10 cellular contexts compared by ENCODE assay signal in the genomic region with DNA sequence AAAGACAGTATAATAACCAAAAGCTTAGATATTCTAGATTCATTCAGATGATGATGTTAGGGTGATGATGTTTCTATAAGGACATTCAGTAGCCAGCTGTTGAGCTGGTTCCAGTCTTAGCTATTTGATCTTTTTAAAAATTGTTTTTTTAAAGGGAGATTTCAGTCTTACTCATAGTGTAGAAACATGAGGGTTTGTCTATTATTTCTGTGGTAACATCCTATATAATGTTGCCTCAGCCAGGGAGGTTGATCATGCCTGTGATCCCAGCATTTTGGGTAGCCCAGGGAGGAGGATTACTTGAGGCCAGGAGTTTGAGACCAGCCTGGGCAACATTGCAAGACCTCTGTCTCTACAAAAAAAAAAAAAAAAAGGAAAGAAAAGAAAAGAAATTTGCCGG.
A peak's percentile ranks its signal among the peaks of the same experiment; 100 is the strongest.
DNase-seq lines count a peak whose midpoint lies in the region; ATAC-seq and TF ChIP-seq lines count a peak whose summit lies in the region.
"Had no signal": no experiment of that assay in that cellular context is flagged by ENCODE, and none has a peak within 500 bp of the region (broad histone marks: within the 10 kb centered on the region; RNA-seq: fewer than 3 reads in every experiment).

No MANE protein-coding gene starts in this region.

- H3K27ac ChIP-seq in BLaER1 treated with 17β-estradiol and CSF1 and Interleukin-3, amounts not matched to agents 10 nM and 100 nM, result peak overlapping the region in 4 of 11 experiments; percentile 1 to 48 (median 34); a peak in 5 of 22 replicates
- no peak overlapping the region for H3K27ac ChIP-seq in mesendoderm (ENCODE audit: low read depth, low read length)
- no peak overlapping the region for H3K27ac ChIP-seq in upper lobe of right lung
- no peak overlapping the region for H3K27ac ChIP-seq in right atrium auricular region

- peaks cover 21 to 97% (median 44%) of the 10 kb centered on the region in 11 experiments for H3K36me3 ChIP-seq in BLaER1 treated with 17β-estradiol and CSF1 and Interleukin-3, amounts not matched to agents 10 nM and 100 nM
- H3K36me3 ChIP-seq in adipocyte (ENCODE audit: control insufficient read depth, insufficient read depth, low read length, severe bottlenecking) (no peaks in the 10 kb centered on the region), mesendoderm (ENCODE audit: control insufficient read depth, insufficient read depth, low read length) (no peaks in the 10 kb centered on the region), upper lobe of right lung (no peaks in the 10 kb centered on the region), right atrium auricular region (no peaks in the 10 kb centered on the region)

- H3K9me3 Mint-ChIP-seq in CD14-positive monocyte, result no peaks in the 10 kb centered on the region
- H3K9me3 Mint-ChIP-seq: dendritic cell treated with granulocyte-macrophage colony-stimulating factor and Interleukin-4, amounts not matched to agents 40 ng/mL and 50 ng/mL, for 4 days had no signal

- H4K20me1 ChIP-seq in BLaER1 treated with 17β-estradiol and CSF1 and Interleukin-3, amounts not matched to agents 10 nM and 100 nM, result peaks cover 0 to 84% (median 8%) of the 10 kb centered on the region in 11 experiments; a peak in 9 of 22 replicates

- no CpG with 5 or more reads among the region's 1 CpG for WGBS in mesendoderm (ENCODE audit: extremely low coverage, insufficient coverage, low lambda C conversion rate)

- H3K27me3 Mint-ChIP-seq in CD14-positive monocyte (ENCODE audit: low read depth in 3 of 3), result no peaks in the 10 kb centered on the region
- H3K27me3 Mint-ChIP-seq: dendritic cell treated with granulocyte-macrophage colony-stimulating factor and Interleukin-4, amounts not matched to agents 40 ng/mL and 50 ng/mL, for 4 days had no signal

- no peak overlapping the region for H3K4me3 Mint-ChIP-seq in CD14-positive monocyte
- H3K4me3 Mint-ChIP-seq: dendritic cell treated with granulocyte-macrophage colony-stimulating factor and Interleukin-4, amounts not matched to agents 40 ng/mL and 50 ng/mL, for 4 days had no signal

- intact Hi-C loops in upper lobe of right lung (cut with DNase I), result no loop called here
- intact Hi-C loops in CD14-positive monocyte (cut with micrococcal nuclease), result no loop called here

- H3K27me3 ChIP-seq in BLaER1 treated with 17β-estradiol and CSF1 and Interleukin-3, amounts not matched to agents 10 nM and 100 nM, result no peaks in the 10 kb centered on the region
- H3K27me3 ChIP-seq in adipocyte (replicated peaks; ENCODE audit: control insufficient read depth, insufficient read depth, low read length), result no peaks in the 10 kb centered on the region
- no peaks in the 10 kb centered on the region for H3K27me3 ChIP-seq in mesendoderm (ENCODE audit: insufficient read depth, low read length, poor library complexity)
- H3K27me3 ChIP-seq in upper lobe of right lung, result no peaks in the 10 kb centered on the region
- no peaks in the 10 kb centered on the region for H3K27me3 ChIP-seq in right atrium auricular region

- peak overlapping the region in 2 of 7 donors; percentile 7 to 21 for H3K27ac Mint-ChIP-seq in CD14-positive monocyte
- H3K27ac Mint-ChIP-seq: dendritic cell treated with granulocyte-macrophage colony-stimulating factor and Interleukin-4, amounts not matched to agents 40 ng/mL and 50 ng/mL, for 4 days had no signal

- H4K8ac ChIP-seq in mesendoderm (ENCODE audit: low read depth, low read length), result no peak overlapping the region

- H3K4me1 ChIP-seq in BLaER1 treated with 17β-estradiol and CSF1 and Interleukin-3, amounts not matched to agents 10 nM and 100 nM, result peaks cover 14 to 69% (median 34%) of the 10 kb centered on the region in 10 experiments
- H3K4me1 ChIP-seq in adipocyte (ENCODE audit: control insufficient read depth, insufficient read depth, low read length) (peaks cover 34% of the 10 kb centered on the region), mesendoderm (ENCODE audit: control insufficient read depth, low read depth, low read length) (peaks cover 16% of the 10 kb centered on the region), upper lobe of right lung (peaks cover 8% of the 10 kb centered on the region), right atrium auricular region (no peaks in the 10 kb centered on the region)

- peak overlapping the region; percentile 48 for H2BK5ac ChIP-seq in mesendoderm (ENCODE audit: low read length)

- no peaks in the 10 kb centered on the region for H3K9me3 ChIP-seq in BLaER1 treated with 17β-estradiol and CSF1 and Interleukin-3, amounts not matched to agents 10 nM and 100 nM (replicated peaks in 1 of 11)
- H3K9me3 ChIP-seq in adipocyte (ENCODE audit: control insufficient read depth, low read length) (no peaks in the 10 kb centered on the region), upper lobe of right lung (no peaks in the 10 kb centered on the region), right atrium auricular region (no peaks in the 10 kb centered on the region)

- H4K5ac ChIP-seq in mesendoderm (ENCODE audit: low read length), result no peak overlapping the region

- H3K23ac ChIP-seq in mesendoderm (ENCODE audit: low read length), result no peak overlapping the region

- TF ChIP-seq CTCF in upper lobe of right lung (IDR thresholded peaks at IDR 0.05) (no peak), right atrium auricular region (IDR thresholded peaks at IDR 0.05) (no peak), CD14-positive monocyte (IDR thresholded peaks at IDR 0.05) (no peak)

- H2BK15ac ChIP-seq in mesendoderm (replicated peaks; ENCODE audit: low read depth), result no peak overlapping the region

- peak overlapping the region; percentile 57 for H3K18ac ChIP-seq in mesendoderm (ENCODE audit: low read length)

- no peak overlapping the region for H2AK5ac ChIP-seq in mesendoderm (ENCODE audit: low read length)

- ATAC-seq in HG02610 (IDR thresholded peaks at IDR 0.05; ENCODE audit: unreplicated experiment) (peak; percentile 15), upper lobe of right lung (no peak)

- H3K79me2 ChIP-seq in mesendoderm (ENCODE audit: control insufficient read depth, insufficient read depth, low read length), result no peaks in the 10 kb centered on the region

- no peaks in the 10 kb centered on the region for H3K79me1 ChIP-seq in mesendoderm (ENCODE audit: low read length)

- no peak overlapping the region for H3K9ac ChIP-seq in BLaER1 treated with 17β-estradiol and CSF1 and Interleukin-3, amounts not matched to agents 10 nM and 100 nM
- H3K9ac ChIP-seq in adipocyte (ENCODE audit: low read length) (no peak overlapping the region), mesendoderm (ENCODE audit: low read length) (no peak overlapping the region)

- H3K4me2 ChIP-seq in BLaER1 treated with 17β-estradiol and CSF1 and Interleukin-3, amounts not matched to agents 10 nM and 100 nM, result peak overlapping the region in 9 of 11 experiments; percentile 8 to 76 (median 60); a peak in 17 of 22 replicates
- H3K4me2 ChIP-seq in mesendoderm (ENCODE audit: low read length), result no peak overlapping the region

- peak overlapping the region; percentile 71 for H3K4ac ChIP-seq in mesendoderm (ENCODE audit: low read depth, low read length)

- peaks cover 37% of the 10 kb centered on the region for H3K4me1 Mint-ChIP-seq in CD14-positive monocyte

- H3K36me3 Mint-ChIP-seq in CD14-positive monocyte, result peaks cover 59 to 88% of the 10 kb centered on the region in 2 donors

- DNase-seq in adipocyte (ENCODE audit: low read depth), result peak; percentile 65
- no peak for DNase-seq in mesendoderm
- no peak for DNase-seq in glomerular visceral epithelial cell (ENCODE audit: extremely low spot score)
- DNase-seq in upper lobe of right lung, result no peak
- DNase-seq in right atrium auricular region (ENCODE audit: low spot score), result no peak
- no peak for DNase-seq in CD14-positive monocyte (ENCODE audit: low spot score)
- DNase-seq: NCI-H1105 had no signal

- H3K56ac ChIP-seq in mesendoderm (ENCODE audit: low read length), result peak overlapping the region; percentile 43

- no peak overlapping the region for H3K4me3 ChIP-seq in BLaER1 treated with 17β-estradiol and CSF1 and Interleukin-3, amounts not matched to agents 10 nM and 100 nM
- no peak overlapping the region for H3K4me3 ChIP-seq in adipocyte (ENCODE audit: low read length)
- H3K4me3 ChIP-seq in mesendoderm (ENCODE audit: low read length), result no peak overlapping the region
- no peak overlapping the region for H3K4me3 ChIP-seq in upper lobe of right lung
- H3K4me3 ChIP-seq in right atrium auricular region, result no peak overlapping the region

- no peak overlapping the region for H2BK120ac ChIP-seq in mesendoderm (ENCODE audit: low read depth, low read length)
